ENCODE assay signal across 2 cellular contexts in the genomic region with DNA sequence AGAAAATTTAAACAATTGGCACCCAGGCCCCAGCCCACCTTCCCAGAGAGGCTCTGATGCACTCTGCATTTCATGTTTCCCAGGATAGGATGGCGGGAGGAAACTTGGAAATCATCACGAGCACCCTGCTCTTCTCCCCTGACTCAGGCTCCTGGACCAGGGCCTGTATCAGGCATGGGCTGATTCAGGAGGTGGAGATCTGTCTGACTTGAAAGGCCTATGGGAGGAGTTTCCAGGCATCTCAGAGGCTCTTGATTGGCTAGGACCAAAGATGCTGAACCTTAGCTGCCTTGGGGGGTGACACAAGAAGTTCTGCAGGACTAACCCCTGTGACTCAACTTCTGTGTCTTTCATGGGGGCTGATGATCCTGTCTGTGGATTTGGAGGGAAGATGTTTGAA.
TF ChIP-seq lines count a peak whose summit lies in the region.

No MANE protein-coding gene starts in this region.

TF ChIP-seq in IMR-90, 13 proteins besides CTCF, POLR2A, EP300 and RAD21:
- TF ChIP-seq RCOR1 (IDR thresholded peaks at IDR 0.05; ENCODE audit: insufficient replicate concordance, low read length) (no peak), RFX5 (IDR thresholded peaks at IDR 0.05; ENCODE audit: low read depth, low read length) (no peak), MXI1 (IDR thresholded peaks at IDR 0.05; ENCODE audit: borderline replicate concordance, low read depth, low read length) (no peak), SMC3 (IDR thresholded peaks at IDR 0.05; ENCODE audit: low read depth, low read length) (no peak), NFE2L2 (IDR thresholded peaks at IDR 0.05; ENCODE audit: low read depth, low read length) (no peak), CHD1 (IDR thresholded peaks at IDR 0.05; ENCODE audit: low read depth, low read length) (no peak), CEBPB (IDR thresholded peaks at IDR 0.05; ENCODE audit: low read depth, low read length) (no peak), MAFK (IDR thresholded peaks at IDR 0.05; ENCODE audit: low read depth, low read length) (no peak)
- TF ChIP-seq, protein P1, sequence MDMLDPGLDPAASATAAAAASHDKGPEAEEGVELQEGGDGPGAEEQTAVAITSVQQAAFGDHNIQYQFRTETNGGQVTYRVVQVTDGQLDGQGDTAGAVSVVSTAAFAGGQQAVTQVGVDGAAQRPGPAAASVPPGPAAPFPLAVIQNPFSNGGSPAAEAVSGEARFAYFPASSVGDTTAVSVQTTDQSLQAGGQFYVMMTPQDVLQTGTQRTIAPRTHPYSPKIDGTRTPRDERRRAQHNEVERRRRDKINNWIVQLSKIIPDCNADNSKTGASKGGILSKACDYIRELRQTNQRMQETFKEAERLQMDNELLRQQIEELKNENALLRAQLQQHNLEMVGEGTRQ (IDR thresholded peaks at IDR 0.05; ENCODE audit: low read depth, low read length), result no peak
- TF ChIP-seq, protein P2, sequence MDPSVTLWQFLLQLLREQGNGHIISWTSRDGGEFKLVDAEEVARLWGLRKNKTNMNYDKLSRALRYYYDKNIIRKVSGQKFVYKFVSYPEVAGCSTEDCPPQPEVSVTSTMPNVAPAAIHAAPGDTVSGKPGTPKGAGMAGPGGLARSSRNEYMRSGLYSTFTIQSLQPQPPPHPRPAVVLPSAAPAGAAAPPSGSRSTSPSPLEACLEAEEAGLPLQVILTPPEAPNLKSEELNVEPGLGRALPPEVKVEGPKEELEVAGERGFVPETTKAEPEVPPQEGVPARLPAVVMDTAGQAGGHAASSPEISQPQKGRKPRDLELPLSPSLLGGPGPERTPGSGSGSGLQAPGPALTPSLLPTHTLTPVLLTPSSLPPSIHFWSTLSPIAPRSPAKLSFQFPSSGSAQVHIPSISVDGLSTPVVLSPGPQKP (IDR thresholded peaks at IDR 0.05; ENCODE audit: borderline replicate concordance, low read depth, low read length), result no peak

TF ChIP-seq in K562, 482 proteins besides CTCF, POLR2A, EP300 and RAD21:
- TF ChIP-seq RFX1 (IDR thresholded peaks at IDR 0.05) (no peak), KAT7 (CRISPR knock-in tag; IDR thresholded peaks at IDR 0.05; ENCODE audit: borderline replicate concordance) (no peak), GATAD2A (IDR thresholded peaks at IDR 0.05) (no peak), BDP1 (IDR thresholded peaks at IDR 0.05; ENCODE audit: insufficient read depth, insufficient read length) (no peak), KDM4B (IDR thresholded peaks at IDR 0.05; ENCODE audit: borderline replicate concordance in 2 of 2, low read depth in 1 of 2) (no peak), ZNF583 (CRISPR knock-in tag; IDR thresholded peaks at IDR 0.05) (no peak), NELFE (IDR thresholded peaks at IDR 0.05; ENCODE audit: insufficient read depth, insufficient read length) (no peak), KLF16 (IDR thresholded peaks at IDR 0.05) (no peak), ZNF507 (tag; conservative IDR thresholded peaks at IDR 0.05) (no peak), ZNF644 (tag; IDR thresholded peaks at IDR 0.05; ENCODE audit: low read depth) (no peak), BRF1 (IDR thresholded peaks at IDR 0.05; ENCODE audit: borderline replicate concordance, extremely low read depth, insufficient read length) (no peak), PTRF (tag; IDR thresholded peaks at IDR 0.05) (no peak), HDAC3 (IDR thresholded peaks at IDR 0.05; ENCODE audit: borderline replicate concordance, partially characterized antibody) (no peak), KHSRP (IDR thresholded peaks at IDR 0.05) (no peak)
TF ChIP-seq in K562: peak in this region for 0.
